Comparison of ENCODE assay signal across 16 cellular contexts in the genomic region with DNA sequence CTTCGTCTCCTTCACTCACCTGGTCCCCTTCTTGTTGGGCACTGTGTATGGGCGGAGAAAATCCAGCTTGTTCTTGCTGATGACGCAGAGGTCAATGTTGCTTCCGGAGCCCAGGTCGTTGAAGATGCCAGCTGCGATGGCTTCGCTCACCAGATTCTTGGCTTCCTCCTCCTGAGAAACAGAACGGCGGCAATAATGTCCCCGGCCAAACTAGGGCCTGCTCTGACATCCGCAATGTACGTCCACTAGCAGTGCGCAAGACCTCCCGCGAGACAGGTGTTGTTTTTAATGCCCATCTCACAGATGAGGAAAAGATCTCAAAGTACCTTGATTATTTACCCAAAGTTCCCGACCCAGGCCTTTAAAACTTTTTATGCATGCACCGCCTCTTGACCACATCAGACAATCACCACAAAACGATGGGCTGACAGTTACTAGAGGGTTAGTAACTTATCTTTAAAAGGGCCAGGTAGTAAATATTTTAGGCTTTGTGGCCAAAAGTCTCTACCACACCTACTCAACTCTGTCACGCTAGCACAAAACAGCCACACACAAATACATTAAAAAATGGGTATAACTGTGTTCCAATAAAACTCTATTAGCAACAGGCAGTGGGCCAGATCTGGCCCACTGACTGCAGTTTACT. TPM values are rescaled to one million over a fixed set of nuclear protein-coding genes. Genes with fewer than 3 reads are reported as not detected.
DNase-seq lines count a peak whose midpoint lies in the region; ATAC-seq and TF ChIP-seq lines count a peak whose summit lies in the region.
"Had no signal": no experiment of that assay in that cellular context is flagged by ENCODE, and none has a peak within 500 bp of the region (broad histone marks: within the 10 kb centered on the region; RNA-seq: fewer than 3 reads in every experiment).

No MANE protein-coding gene starts in this region.

- no peak overlapping the region for H3K27ac ChIP-seq in naive thymus-derived CD4-positive, alpha-beta T cell (ENCODE audit: low read depth, low read length)
- H3K27ac ChIP-seq in right atrium auricular region, result no peak overlapping the region

- no peaks in the 10 kb centered on the region for H3K9me3 ChIP-seq in naive thymus-derived CD4-positive, alpha-beta T cell (ENCODE audit: control insufficient read depth in 2 of 3, low read length in 3 of 3)
- H3K9me3 ChIP-seq in right atrium auricular region, result no peaks in the 10 kb centered on the region

- peaks cover 0 to 17% of the 10 kb centered on the region in 2 donors for H3K4me1 ChIP-seq in naive thymus-derived CD4-positive, alpha-beta T cell (ENCODE audit: control insufficient read depth in 2 of 2, insufficient read depth in 2 of 2, low read length in 2 of 2)
- peaks cover 0 to 19% of the 10 kb centered on the region in 2 donors for H3K4me1 ChIP-seq in right atrium auricular region

- POLR2A ChIA-PET in naive thymus-derived CD4-positive, alpha-beta T cell (lab: Charles Lee), result no interaction called here

- H3K27ac Mint-ChIP-seq in CD14-positive monocyte, result peak overlapping the region in 4 of 7 donors; percentile 43 to 80 (median 61)
- peak overlapping the region; percentile 62 for H3K27ac Mint-ChIP-seq in HFFc6
- peak overlapping the region; percentile 57 for H3K27ac Mint-ChIP-seq in activated T-helper 2 cell treated with anti-CD3 and anti-CD28 coated beads, Interferon-gamma antibody, Interleukin-2, Interleukin-4, amounts not matched to agents 10 μg/mL and 5 μg/mL and 100 μg/mL, durations not matched to agents 14 hours and 24 hours and 36 hours
- H3K27ac Mint-ChIP-seq in naive thymus-derived CD4-positive, alpha-beta T cell, result peak overlapping the region in 6 of 9 donors; percentile 16 to 76 (median 46)
- H3K27ac Mint-ChIP-seq: GM23338 had no signal

- H3K9me3 Mint-ChIP-seq in CD14-positive monocyte (peaks cover 0 to 2% (median 0%) of the 10 kb centered on the region in 7 donors), HFFc6 (no peaks in the 10 kb centered on the region)
- H3K9me3 Mint-ChIP-seq in activated T-helper 2 cell treated with anti-CD3 and anti-CD28 coated beads, Interferon-gamma antibody, Interleukin-2, Interleukin-4, amounts not matched to agents 10 μg/mL and 5 μg/mL and 100 μg/mL, durations not matched to agents 14 hours and 24 hours and 36 hours, result no peaks in the 10 kb centered on the region
- peaks cover 0 to 2% (median 0%) of the 10 kb centered on the region in 11 donors for H3K9me3 Mint-ChIP-seq in naive thymus-derived CD4-positive, alpha-beta T cell
- H3K9me3 Mint-ChIP-seq: GM23338, naive B cell had no signal

- H3K4me1 Mint-ChIP-seq in CD14-positive monocyte (peaks cover 32% of the 10 kb centered on the region), HFFc6 (ENCODE audit: low read depth) (peaks cover 36% of the 10 kb centered on the region)
- peaks cover 23% of the 10 kb centered on the region for H3K4me1 Mint-ChIP-seq in activated T-helper 2 cell treated with anti-CD3 and anti-CD28 coated beads, Interferon-gamma antibody, Interleukin-2, Interleukin-4, amounts not matched to agents 10 μg/mL and 5 μg/mL and 100 μg/mL, durations not matched to agents 14 hours and 24 hours and 36 hours (ENCODE audit: low read depth)
- H3K4me1 Mint-ChIP-seq in naive thymus-derived CD4-positive, alpha-beta T cell, result peaks cover 15 to 45% (median 35%) of the 10 kb centered on the region in 7 donors

- H3K36me3 ChIP-seq in naive thymus-derived CD4-positive, alpha-beta T cell (ENCODE audit: control insufficient read depth in 2 of 3, insufficient read depth in 3 of 3, low read length in 3 of 3), result peaks cover 0 to 48% (median 5%) of the 10 kb centered on the region in 3 experiments
- H3K36me3 ChIP-seq in right atrium auricular region, result peaks cover 27% of the 10 kb centered on the region

- H3K27me3 Mint-ChIP-seq in CD14-positive monocyte (ENCODE audit: low read depth in 3 of 3), result peaks cover 0 to 3% (median 0%) of the 10 kb centered on the region in 3 donors
- H3K27me3 Mint-ChIP-seq in HFFc6 (ENCODE audit: insufficient read depth), result peaks cover 16% of the 10 kb centered on the region
- no peaks in the 10 kb centered on the region for H3K27me3 Mint-ChIP-seq in activated T-helper 2 cell treated with anti-CD3 and anti-CD28 coated beads, Interferon-gamma antibody, Interleukin-2, Interleukin-4, amounts not matched to agents 10 μg/mL and 5 μg/mL and 100 μg/mL, durations not matched to agents 14 hours and 24 hours and 36 hours (ENCODE audit: low read depth)
- no peaks in the 10 kb centered on the region for H3K27me3 Mint-ChIP-seq in naive thymus-derived CD4-positive, alpha-beta T cell
- H3K27me3 Mint-ChIP-seq: naive B cell had no signal

- TF ChIP-seq CTCF in CD14-positive monocyte (IDR thresholded peaks at IDR 0.05), result no peak
- TF ChIP-seq CTCF in HFFc6 (IDR thresholded peaks at IDR 0.05), result no peak
- TF ChIP-seq CTCF in right atrium auricular region (IDR thresholded peaks at IDR 0.05), result no peak

- CTCF ChIA-PET in naive thymus-derived CD4-positive, alpha-beta T cell (lab: Charles Lee), result no interaction called here

- DNase-seq in CD14-positive monocyte (ENCODE audit: low spot score), result no peak
- DNase-seq in HFFc6, result no peak
- no peak for DNase-seq in activated T-helper 2 cell treated with anti-CD3 and anti-CD28 coated beads, Interferon-gamma antibody, Interleukin-2, Interleukin-4, amounts not matched to agents 10 μg/mL and 5 μg/mL and 100 μg/mL, durations not matched to agents 14 hours and 24 hours and 36 hours (ENCODE audit: low spot score)
- no peak for DNase-seq in naive thymus-derived CD4-positive, alpha-beta T cell
- no peak for DNase-seq in effector CD4-positive, alpha-beta T cell
- no peak for DNase-seq in NCI-H526 (lab: John Stamatoyannopoulos, UW)
- no peak for DNase-seq in right atrium auricular region (ENCODE audit: low spot score)
- DNase-seq in NCI-H2107 (lab: John Stamatoyannopoulos, UW), result no peak
- DNase-seq: AML-193; DMS79; left ventricle myocardium superior; naive B cell; NCI-H2029 treated with DMSO at 0.1 percent for 48 hours; NCI-H774; stimulated activated CD4-positive, alpha-beta T cell treated with anti-CD3 and anti-CD28 coated beads, Interleukin-2, amount 100 ng/mL, for 24 hours had no signal

- H3K36me3 Mint-ChIP-seq in CD14-positive monocyte, result peaks cover 57 to 76% of the 10 kb centered on the region in 2 donors
- H3K36me3 Mint-ChIP-seq in HFFc6 (ENCODE audit: low read depth), result peaks cover 29% of the 10 kb centered on the region
- peaks cover 43% of the 10 kb centered on the region for H3K36me3 Mint-ChIP-seq in activated T-helper 2 cell treated with anti-CD3 and anti-CD28 coated beads, Interferon-gamma antibody, Interleukin-2, Interleukin-4, amounts not matched to agents 10 μg/mL and 5 μg/mL and 100 μg/mL, durations not matched to agents 14 hours and 24 hours and 36 hours (ENCODE audit: low read depth)
- H3K36me3 Mint-ChIP-seq in naive thymus-derived CD4-positive, alpha-beta T cell, result peaks cover 3 to 24% (median 4%) of the 10 kb centered on the region in 5 donors

- no peak for ATAC-seq in naive thymus-derived CD4-positive, alpha-beta T cell

- H3K27me3 ChIP-seq in naive thymus-derived CD4-positive, alpha-beta T cell (ENCODE audit: control insufficient read depth in 2 of 2, insufficient read depth in 2 of 2, low read length in 2 of 2), result no peaks in the 10 kb centered on the region
- no peaks in the 10 kb centered on the region for H3K27me3 ChIP-seq in right atrium auricular region

- H3K4me3 Mint-ChIP-seq in CD14-positive monocyte (no peak overlapping the region), HFFc6 (peak overlapping the region; percentile 40; the same call in 1 of the 2 replicates)
- H3K4me3 Mint-ChIP-seq in activated T-helper 2 cell treated with anti-CD3 and anti-CD28 coated beads, Interferon-gamma antibody, Interleukin-2, Interleukin-4, amounts not matched to agents 10 μg/mL and 5 μg/mL and 100 μg/mL, durations not matched to agents 14 hours and 24 hours and 36 hours (ENCODE audit: low read depth), result peak overlapping the region; percentile 31
- H3K4me3 Mint-ChIP-seq in naive thymus-derived CD4-positive, alpha-beta T cell, result peak overlapping the region in 1 of 10 donors; percentile 16
- H3K4me3 Mint-ChIP-seq: GM23338 had no signal

- intact Hi-C loops in CD14-positive monocyte (cut with micrococcal nuclease), result no loop called here
- intact Hi-C loops in activated T-helper 2 cell treated with anti-CD3 and anti-CD28 coated beads, Interferon-gamma antibody, Interleukin-2, Interleukin-4, amounts not matched to agents 10 μg/mL and 5 μg/mL and 100 μg/mL, durations not matched to agents 14 hours and 24 hours and 36 hours (cut with micrococcal nuclease), result no loop called here
- intact Hi-C loops in naive thymus-derived CD4-positive, alpha-beta T cell (cut with micrococcal nuclease), result no loop called here

- H3K4me3 ChIP-seq in naive thymus-derived CD4-positive, alpha-beta T cell (ENCODE audit: low read length), result no peak overlapping the region
- no peak overlapping the region for H3K4me3 ChIP-seq in right atrium auricular region
- H3K4me3 ChIP-seq: GM23338 had no signal

RNA-seq across cellular contexts. Expression of a gene that starts 58.4 kb away (rescaled TPM):
- 100 to 1,000 TPM; 191 to 194 TPM for polyA plus RNA-seq in CD14-positive monocyte
- total RNA-seq in HFFc6 (2021; fragmentation: NEBNext Ultra II Directional; extraction: Animal tissue kit (Norgen Biotek cat#: 25700)), result 100 to 1,000 TPM; 220 to 267 (median 263) TPM
- 205 and 211 TPM in 2 replicates for total RNA-seq in activated T-helper 2 cell treated with anti-CD3 and anti-CD28 coated beads, Interferon-gamma antibody, Interleukin-2, Interleukin-4, amounts not matched to agents 10 μg/mL and 5 μg/mL and 100 μg/mL, durations not matched to agents 14 hours and 24 hours and 36 hours
- total RNA-seq in naive thymus-derived CD4-positive, alpha-beta T cell, result 100 to 1,000 TPM in 1 of 5 experiments, 10 to 100 TPM in 4; 59.4 to 129 (median 63.2) TPM
- 100 to 1,000 TPM; 176 to 203 TPM for polyA plus RNA-seq in naive thymus-derived CD4-positive, alpha-beta T cell
- 100 to 1,000 TPM; 178 to 207 TPM for total RNA-seq in right atrium auricular region

Comparison
In these comparisons a context has a peak if more than half of its experiments do, and no peak if none do; other contexts are left out.
1. H3K4me3 Mint-ChIP-seq: peak in HFFc6 (single experiment) and activated T-helper 2 cell treated with anti-CD3 and anti-CD28 coated beads, Interferon-gamma antibody, Interleukin-2, Interleukin-4, amounts not matched to agents 10 μg/mL and 5 μg/mL and 100 μg/mL, durations not matched to agents 14 hours and 24 hours and 36 hours (single experiment); none in CD14-positive monocyte (0 of 2).
2. Peak in every context shown above with its lines, with median percentiles within 50 percentile points of each other: H3K27ac Mint-ChIP-seq.